In genomic region chrX:125998432-125998831, GRCh38 we compare ENCODE assay signal across 9 cellular contexts.
DNase-seq lines count a peak whose midpoint lies in the region; ATAC-seq and TF ChIP-seq lines count a peak whose summit lies in the region.
"Had no signal": no experiment of that assay in that cellular context is flagged by ENCODE, and none has a peak within 500 bp of the region (broad histone marks: within the 10 kb centered on the region; RNA-seq: fewer than 3 reads in every experiment).

No MANE protein-coding gene starts in this region.

- in situ Hi-C loops in ACHN (cut with HindIII; ENCODE audit: low pct_ligation_motif_present, low pct_unique_long_range_greater_than_20kb, low sequenced_read_pairs) = no loop called here

- H3K27me3 Mint-ChIP-seq in glutamatergic neuron (ENCODE audit: unreplicated experiment) = no peaks in the 10 kb centered on the region
- peaks cover 9% of the 10 kb centered on the region for H3K27me3 Mint-ChIP-seq in activated T-cell treated with anti-CD3 and anti-CD28 coated beads, Interleukin-2, amount 50 U/mL, for 24 hours
- H3K27me3 Mint-ChIP-seq: CD4-positive, CD25-positive, alpha-beta regulatory T cell had no signal

- DNase-seq in ACHN = peak; percentile 11
- DNase-seq in HT-29 (ENCODE audit: low spot score) = peak; percentile 69
- DNase-seq in OCI-M1 (lab: John Stamatoyannopoulos, UW) = peak; percentile 43
- no peak for DNase-seq in glutamatergic neuron
- DNase-seq in activated T-cell treated with anti-CD3 and anti-CD28 coated beads, Interleukin-2, amount 50 U/mL, for 24 hours = no peak
- no peak for DNase-seq in epidermal melanocyte (ENCODE audit: insufficient read length, low spot score)

- no peak overlapping the region for H3K4me3 Mint-ChIP-seq in glutamatergic neuron (ENCODE audit: unreplicated experiment)
- H3K4me3 Mint-ChIP-seq in activated T-cell treated with anti-CD3 and anti-CD28 coated beads, Interleukin-2, amount 50 U/mL, for 24 hours = no peak overlapping the region
- H3K4me3 Mint-ChIP-seq: CD4-positive, CD25-positive, alpha-beta regulatory T cell had no signal

- TF ChIP-seq CTCF in glutamatergic neuron (IDR thresholded peaks at IDR 0.05; ENCODE audit: partially characterized antibody, unreplicated experiment) = peak; percentile 28

- peak overlapping the region; percentile 65 for H3K27ac Mint-ChIP-seq in glutamatergic neuron (ENCODE audit: unreplicated experiment)
- no peak overlapping the region for H3K27ac Mint-ChIP-seq in activated T-cell treated with anti-CD3 and anti-CD28 coated beads, Interleukin-2, amount 50 U/mL, for 24 hours
- H3K27ac Mint-ChIP-seq: CD4-positive, CD25-positive, alpha-beta regulatory T cell had no signal

- ATAC-seq in GM21717 (IDR thresholded peaks at IDR 0.05; ENCODE audit: unreplicated experiment) (no peak), HG03460 (IDR thresholded peaks at IDR 0.05; ENCODE audit: unreplicated experiment) (no peak)

- H3K9me3 Mint-ChIP-seq in glutamatergic neuron (ENCODE audit: unreplicated experiment) = no peaks in the 10 kb centered on the region
- H3K9me3 Mint-ChIP-seq in activated T-cell treated with anti-CD3 and anti-CD28 coated beads, Interleukin-2, amount 50 U/mL, for 24 hours = no peaks in the 10 kb centered on the region

- H3K4me1 Mint-ChIP-seq in glutamatergic neuron (ENCODE audit: low read depth, unreplicated experiment) = peaks cover 9% of the 10 kb centered on the region
- no peaks in the 10 kb centered on the region for H3K4me1 Mint-ChIP-seq in activated T-cell treated with anti-CD3 and anti-CD28 coated beads, Interleukin-2, amount 50 U/mL, for 24 hours (ENCODE audit: low read depth)
- H3K4me1 Mint-ChIP-seq: CD4-positive, CD25-positive, alpha-beta regulatory T cell had no signal

- no peaks in the 10 kb centered on the region for H3K36me3 Mint-ChIP-seq in glutamatergic neuron (ENCODE audit: unreplicated experiment)
- H3K36me3 Mint-ChIP-seq in activated T-cell treated with anti-CD3 and anti-CD28 coated beads, Interleukin-2, amount 50 U/mL, for 24 hours (ENCODE audit: low read depth) = no peaks in the 10 kb centered on the region
- H3K36me3 Mint-ChIP-seq: CD4-positive, CD25-positive, alpha-beta regulatory T cell had no signal

Comparison
In these comparisons a context has a peak if more than half of its experiments do, and no peak if none do; other contexts are left out.
1. DNase-seq: peak in ACHN (single experiment), HT-29 (single experiment) and OCI-M1 (single experiment); none in glutamatergic neuron (single experiment), activated T-cell treated with anti-CD3 and anti-CD28 coated beads, Interleukin-2, amount 50 U/mL, for 24 hours (single experiment) and epidermal melanocyte (single experiment).